7 cellular contexts compared by ENCODE assay signal in genomic region chr15:60507596-60508424, GRCh38. TPM values are rescaled to one million over a fixed set of nuclear protein-coding genes. Genes with fewer than 3 reads are reported as not detected.
DNase-seq lines count a peak whose midpoint lies in the region; ATAC-seq and TF ChIP-seq lines count a peak whose summit lies in the region.

No MANE protein-coding gene starts in this region.

- no peaks in the 10 kb centered on the region for H3K27me3 Mint-ChIP-seq in activated naive CD4-positive, alpha-beta T cell treated with anti-CD3 and anti-CD28 coated beads, Interleukin-2, amount 50 U/mL, for 24 hours

- H3K27ac Mint-ChIP-seq in activated naive CD4-positive, alpha-beta T cell treated with anti-CD3 and anti-CD28 coated beads, Interleukin-2, amount 50 U/mL, for 24 hours: peak overlapping the region; percentile 90

- H3K4me3 ChIP-seq in OCI-LY1 (ENCODE audit: low read depth, low read length, poor library complexity, severe bottlenecking) (no peak overlapping the region), psoas muscle (no peak overlapping the region)

- WGBS in psoas muscle, 3 donors: 45 to 53% (median 49%) methylated on average over 11 of the region's 11 CpGs

- peak; percentile 90 for ATAC-seq in GM21515 (IDR thresholded peaks at IDR 0.05; ENCODE audit: unreplicated experiment)
- ATAC-seq in psoas muscle: peak; percentile 85 to 91 (median 88)

- no peaks in the 10 kb centered on the region for H3K9me2 ChIP-seq in OCI-LY1 (ENCODE audit: low read depth, low read length)

- H3K4me3 Mint-ChIP-seq in activated naive CD4-positive, alpha-beta T cell treated with anti-CD3 and anti-CD28 coated beads, Interleukin-2, amount 50 U/mL, for 24 hours: no peak overlapping the region

- TF ChIP-seq CTCF in OCI-LY1 (IDR thresholded peaks at IDR 0.05; ENCODE audit: low read length) (peak; percentile 89), psoas muscle (IDR thresholded peaks at IDR 0.05) (peak; percentile 97)

- H3K36me3 ChIP-seq in OCI-LY1 (ENCODE audit: insufficient read depth, low read length): no peaks in the 10 kb centered on the region
- H3K36me3 ChIP-seq in psoas muscle (ENCODE audit: insufficient read depth in 1 of 2, low read depth in 1 of 2): peaks cover 0 to 71% of the 10 kb centered on the region in 2 donors

- H3K4me1 ChIP-seq in OCI-LY1 (ENCODE audit: insufficient read depth, low read length, severe bottlenecking) (no peaks in the 10 kb centered on the region), psoas muscle (peaks cover 23% of the 10 kb centered on the region)

- H3K36me3 Mint-ChIP-seq in activated naive CD4-positive, alpha-beta T cell treated with anti-CD3 and anti-CD28 coated beads, Interleukin-2, amount 50 U/mL, for 24 hours: peaks cover 15% of the 10 kb centered on the region

- peaks cover 47% of the 10 kb centered on the region for H3K4me1 Mint-ChIP-seq in activated naive CD4-positive, alpha-beta T cell treated with anti-CD3 and anti-CD28 coated beads, Interleukin-2, amount 50 U/mL, for 24 hours

- no peaks in the 10 kb centered on the region for H3K79me2 ChIP-seq in OCI-LY1 (ENCODE audit: insufficient read depth, low read length)

- intact Hi-C loops in head of caudate nucleus (cut with DNase I): loop anchor here (5.0 kb wide), 1 partner anchor 1339 kb away; no protein-coding TSS in a partner anchor
- intact Hi-C loops in psoas muscle (cut with DNase I): loop anchor here in 1 of 2 donors (5.0 to 10.0 kb wide), 2 partner anchors 409 to 537 kb away; no protein-coding TSS in a partner anchor

- H4K20me1 ChIP-seq in OCI-LY1 (ENCODE audit: insufficient read depth, low read length): no peaks in the 10 kb centered on the region

- H3K9me3 Mint-ChIP-seq in activated naive CD4-positive, alpha-beta T cell treated with anti-CD3 and anti-CD28 coated beads, Interleukin-2, amount 50 U/mL, for 24 hours: no peaks in the 10 kb centered on the region

- no peaks in the 10 kb centered on the region for H3K27me3 ChIP-seq in OCI-LY1 (ENCODE audit: insufficient read depth, low read length)
- H3K27me3 ChIP-seq in psoas muscle (ENCODE audit: insufficient read depth in 3 of 3, low read length in 2 of 3): no peaks in the 10 kb centered on the region

- H3K9me3 ChIP-seq in OCI-LY1 (ENCODE audit: low read length) (no peaks in the 10 kb centered on the region), psoas muscle (no peaks in the 10 kb centered on the region)

- H3F3A ChIP-seq in OCI-LY1 (ENCODE audit: insufficient read depth, low read length): no peaks in the 10 kb centered on the region

- no peak overlapping the region; the same call in 1 of the 2 replicates for H3K4me2 ChIP-seq in OCI-LY1 (ENCODE audit: low read length)

- DNase-seq in GM04504 (ENCODE audit: low read depth) (peak; percentile 42), HT-29 (ENCODE audit: low spot score) (peak; percentile 89), head of caudate nucleus (peak in 25 of 42 donors; percentile 18 to 78 (median 49)), psoas muscle (no peak)

- no peak overlapping the region for H3K9ac ChIP-seq in OCI-LY1 (ENCODE audit: low read length)

- H3K27ac ChIP-seq in OCI-LY1 (ENCODE audit: low read depth, low read length, poor library complexity, severe bottlenecking): no peak overlapping the region
- H3K27ac ChIP-seq in psoas muscle: peak overlapping the region; percentile 66

- no peak overlapping the region for H2AFZ ChIP-seq in OCI-LY1 (ENCODE audit: low read length)

RNA-seq across cellular contexts. Expression of gene ICE2, which starts 28.9 kb away (rescaled TPM):
- total RNA-seq in HT-29 (2014; rRNA removed; shearing (Covaris generic)): 12.3 and 30.7 TPM in 2 replicates
- 10 to 100 TPM; 20.0 to 25.9 (median 22.7) TPM for total RNA-seq in psoas muscle
- polyA plus RNA-seq in psoas muscle: 10 to 100 TPM in 1 of 3 donors, 1 to 10 TPM in 2; 5.2 to 12.5 (median 6.6) TPM

Comparison
In these comparisons a context has a peak if more than half of its experiments do, and no peak if none do; other contexts are left out.
1. DNase-seq: peak in GM04504 (single experiment), HT-29 (single experiment) and head of caudate nucleus (25 of 42); none in psoas muscle (0 of 2).